In the genomic region with DNA sequence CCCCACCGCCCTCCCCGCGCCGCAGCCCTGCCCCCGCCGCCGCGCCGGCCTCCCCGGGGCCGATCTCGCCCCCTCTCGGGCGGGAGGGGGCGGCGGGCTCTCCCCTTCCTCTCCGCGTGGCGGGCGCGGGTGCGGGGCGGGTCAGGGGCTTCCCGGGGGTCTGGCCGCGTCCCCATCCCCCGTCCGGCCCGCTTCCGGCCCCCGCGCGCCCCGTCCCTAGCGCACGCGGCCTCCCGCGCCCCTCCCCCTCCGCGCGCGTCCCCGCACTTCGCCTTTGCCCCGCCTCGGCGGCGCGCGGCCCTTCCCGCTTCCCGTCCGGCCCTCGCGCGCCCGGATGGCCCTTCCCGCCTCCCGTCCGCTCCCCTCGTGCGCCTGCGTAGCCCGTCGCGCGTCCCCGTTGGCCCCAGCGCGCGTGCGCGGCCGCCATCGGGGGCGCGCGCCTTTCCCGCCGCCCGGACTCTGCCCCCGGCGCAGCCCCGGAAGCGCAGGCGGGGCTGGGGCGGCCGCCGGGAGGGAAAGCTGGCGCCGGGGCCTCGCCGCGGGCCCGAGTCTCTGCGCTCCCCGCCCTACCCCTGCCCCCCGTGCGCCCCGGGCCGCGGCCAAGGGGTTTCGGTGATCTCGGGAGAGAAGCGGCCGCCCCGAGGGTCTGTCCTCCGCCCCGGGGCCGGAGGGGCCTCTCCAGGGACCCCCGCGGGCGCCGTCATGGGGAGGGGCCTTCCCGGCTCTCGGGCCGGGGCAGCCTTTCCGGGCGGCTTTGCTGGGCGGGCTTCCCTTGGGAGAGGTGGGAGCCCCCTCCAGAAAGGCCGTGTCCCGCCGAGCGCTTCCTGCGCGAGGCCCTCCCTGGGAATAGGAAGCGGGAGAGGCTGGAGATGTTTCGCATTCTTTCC, we compare ENCODE assay signal across 8 cellular contexts.
DNase-seq lines count a peak whose midpoint lies in the region; ATAC-seq and TF ChIP-seq lines count a peak whose summit lies in the region.

No MANE protein-coding gene starts in this region.

- CTCF ChIA-PET in AG04449 (lab: Yijun Ruan, JAX): interaction anchor here (2.9 kb wide), 1 partner anchor 28 kb away, joined by 17 read pairs; no protein-coding TSS in a partner anchor

- H3K27ac ChIP-seq in cingulate gyrus (ENCODE audit: low read depth, low read length): peak overlapping the region; percentile 39

- ATAC-seq in GM18907 (IDR thresholded peaks at IDR 0.05; ENCODE audit: unreplicated experiment) (peak; percentile 39), HG03159 (IDR thresholded peaks at IDR 0.05; ENCODE audit: unreplicated experiment) (peak; percentile 28)

- H3K4me3 ChIP-seq in AG04449 (ENCODE audit: low read depth, low read length): peak overlapping the region; percentile 87

- POLR2A ChIA-PET in AG04449 (lab: Yijun Ruan, JAX): interaction anchor here (0.7 to 1.5 kb wide), 4 partner anchors 45 to 104 kb away, joined by 4 read pairs; no protein-coding TSS in a partner anchor

- TF ChIP-seq CTCF in AG04449 (IDR thresholded peaks at IDR 0.05; ENCODE audit: insufficient read depth, low read length, missing control alignments): no peak

- DNase-seq in AG04449 (ENCODE audit: low read depth, low spot score): peak; percentile 21
- DNase-seq in NCI-H345 (lab: John Stamatoyannopoulos, UW): peak; percentile 93
- DNase-seq in activated CD4-positive, alpha-beta T cell treated with anti-CD3 and anti-CD28 coated beads for 4 hours: peak; percentile 75 to 86
- peak; percentile 96 for DNase-seq in left kidney (ENCODE audit: low read depth, low spot score)
- DNase-seq in stimulated activated CD4-positive, alpha-beta T cell treated with anti-CD3 and anti-CD28 coated beads, Interleukin-1b, Interleukin-23, amount 100 ng/mL, for 4 hours (ENCODE audit: low read depth in 2 of 2): peak; percentile 72 to 85

Comparison
In these comparisons a context has a peak if more than half of its experiments do, and no peak if none do; other contexts are left out.
1. Peak in every context shown above with its lines: DNase-seq, ATAC-seq, H3K4me3 ChIP-seq and H3K27ac ChIP-seq.
2. DNase-seq: peak in every context shown above with its lines; median percentile 96 in left kidney; 93 in NCI-H345; 80 in activated CD4-positive, alpha-beta T cell treated with anti-CD3 and anti-CD28 coated beads for 4 hours; 78 in stimulated activated CD4-positive, alpha-beta T cell treated with anti-CD3 and anti-CD28 coated beads, Interleukin-1b, Interleukin-23, amount 100 ng/mL, for 4 hours; 21 in AG04449.